8 cellular contexts compared by ENCODE assay signal in the genomic region with DNA sequence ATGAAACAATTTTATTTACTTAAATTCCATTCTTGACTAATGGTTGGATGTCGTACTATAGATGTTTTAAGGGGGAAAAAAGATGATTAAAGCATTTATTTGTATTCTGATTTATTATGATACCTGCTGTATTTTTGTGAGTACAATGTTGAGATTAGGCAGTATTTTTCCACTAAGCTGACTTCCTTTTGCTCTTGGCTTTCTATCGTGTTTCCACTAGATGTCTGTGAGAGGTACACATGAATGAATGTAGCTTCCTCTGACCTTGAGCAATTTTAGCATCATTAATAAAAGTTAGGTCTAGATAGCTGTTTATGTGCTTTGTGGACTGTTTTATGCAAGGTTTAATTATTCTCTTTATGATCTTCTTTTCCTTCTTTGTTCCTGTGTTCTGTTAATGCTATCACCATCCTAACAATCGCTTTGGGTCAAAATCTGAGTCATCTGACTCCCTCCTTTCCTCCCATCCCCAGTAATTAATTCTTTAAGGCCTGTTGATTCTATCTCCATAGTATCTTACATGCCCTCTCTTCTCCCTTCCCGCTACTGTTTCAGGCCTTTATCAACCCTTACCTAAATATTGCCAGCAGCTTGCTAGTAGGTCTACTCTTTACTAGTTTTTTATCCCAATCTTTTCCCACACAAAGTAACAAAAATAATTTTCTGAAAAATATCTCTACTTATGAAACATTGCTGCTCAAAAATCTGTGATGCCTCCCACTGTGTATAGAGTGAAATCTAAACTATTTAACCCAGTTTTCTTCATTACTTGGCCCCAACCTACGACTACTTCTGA.
DNase-seq lines count a peak whose midpoint lies in the region; ATAC-seq lines count a peak whose summit lies in the region.

No MANE protein-coding gene starts in this region.

- H3K27ac Mint-ChIP-seq in activated naive CD4-positive, alpha-beta T cell treated with anti-CD3 and anti-CD28 coated beads, Interleukin-2, amount 50 U/mL, for 24 hours = peak overlapping the region; percentile 99
- H3K27ac Mint-ChIP-seq in activated CD8-positive, alpha-beta T cell treated with anti-CD3 and anti-CD28 coated beads, Interleukin-2, amount 10 ng/mL, durations not matched to agents 7 days and 5 days = peak overlapping the region; percentile 94

- no peaks in the 10 kb centered on the region for H3K9me3 ChIP-seq in subcutaneous abdominal adipose tissue (ENCODE audit: control insufficient read depth in 5 of 5, low read length in 5 of 5)

- peak overlapping the region; percentile 89 for H3K4me3 Mint-ChIP-seq in activated naive CD4-positive, alpha-beta T cell treated with anti-CD3 and anti-CD28 coated beads, Interleukin-2, amount 50 U/mL, for 24 hours
- peak overlapping the region; percentile 68 for H3K4me3 Mint-ChIP-seq in activated CD8-positive, alpha-beta T cell treated with anti-CD3 and anti-CD28 coated beads, Interleukin-2, amount 10 ng/mL, durations not matched to agents 7 days and 5 days

- H3K4me1 Mint-ChIP-seq in activated naive CD4-positive, alpha-beta T cell treated with anti-CD3 and anti-CD28 coated beads, Interleukin-2, amount 50 U/mL, for 24 hours = peaks cover 64% of the 10 kb centered on the region
- peaks cover 72% of the 10 kb centered on the region for H3K4me1 Mint-ChIP-seq in activated CD8-positive, alpha-beta T cell treated with anti-CD3 and anti-CD28 coated beads, Interleukin-2, amount 10 ng/mL, durations not matched to agents 7 days and 5 days (ENCODE audit: low read depth)

- ATAC-seq in activated CD8-positive, alpha-beta T cell treated with anti-CD3 and anti-CD28 coated beads, Interleukin-2, amount 10 ng/mL, durations not matched to agents 7 days and 5 days = no peak

- H3K9me3 Mint-ChIP-seq in activated naive CD4-positive, alpha-beta T cell treated with anti-CD3 and anti-CD28 coated beads, Interleukin-2, amount 50 U/mL, for 24 hours = no peaks in the 10 kb centered on the region
- H3K9me3 Mint-ChIP-seq in activated CD8-positive, alpha-beta T cell treated with anti-CD3 and anti-CD28 coated beads, Interleukin-2, amount 10 ng/mL, durations not matched to agents 7 days and 5 days (ENCODE audit: insufficient read depth) = no peaks in the 10 kb centered on the region

- peak overlapping the region in 1 of 5 donors; percentile 6 for H3K4me3 ChIP-seq in subcutaneous abdominal adipose tissue (ENCODE audit: low read depth in 1 of 5, low read length in 5 of 5)

- peak overlapping the region in 3 of 5 donors; percentile 31 to 52 (median 52) for H3K9ac ChIP-seq in subcutaneous abdominal adipose tissue (ENCODE audit: low read length in 5 of 5)

- no peaks in the 10 kb centered on the region for H3K27me3 ChIP-seq in subcutaneous abdominal adipose tissue (ENCODE audit: control insufficient read depth in 5 of 5, insufficient read depth in 4 of 5, low read length in 5 of 5)

- H3K27me3 Mint-ChIP-seq in activated naive CD4-positive, alpha-beta T cell treated with anti-CD3 and anti-CD28 coated beads, Interleukin-2, amount 50 U/mL, for 24 hours = no peaks in the 10 kb centered on the region
- no peaks in the 10 kb centered on the region for H3K27me3 Mint-ChIP-seq in activated CD8-positive, alpha-beta T cell treated with anti-CD3 and anti-CD28 coated beads, Interleukin-2, amount 10 ng/mL, durations not matched to agents 7 days and 5 days (ENCODE audit: low read depth)

- peaks cover 11% of the 10 kb centered on the region for H3K36me3 Mint-ChIP-seq in activated naive CD4-positive, alpha-beta T cell treated with anti-CD3 and anti-CD28 coated beads, Interleukin-2, amount 50 U/mL, for 24 hours
- H3K36me3 Mint-ChIP-seq in activated CD8-positive, alpha-beta T cell treated with anti-CD3 and anti-CD28 coated beads, Interleukin-2, amount 10 ng/mL, durations not matched to agents 7 days and 5 days (ENCODE audit: low read depth) = peaks cover 37% of the 10 kb centered on the region

- H3K27ac ChIP-seq in subcutaneous abdominal adipose tissue (ENCODE audit: low read depth, low read length) = peak overlapping the region; percentile 94

- POLR2A ChIA-PET in activated CD8-positive, alpha-beta T cell treated with anti-CD3 and anti-CD28 coated beads, Interleukin-2, amount 10 ng/mL, durations not matched to agents 7 days and 5 days (lab: Charles Lee) = interaction anchor here (0.8 to 8.6 kb wide), 8 partner anchors 20 to 76 kb away, joined by 3 to 406 read pairs (median 5); no protein-coding TSS in a partner anchor

- DNase-seq in activated naive CD4-positive, alpha-beta T cell treated with Interleukin-2 at 50 U/mL for 16 hours = no peak
- no peak for DNase-seq in activated CD8-positive, alpha-beta T cell treated with anti-CD3 and anti-CD28 coated beads, Interleukin-2, amount 10 ng/mL, durations not matched to agents 7 days and 5 days
- DNase-seq in glomerular visceral epithelial cell (ENCODE audit: extremely low spot score) = peak; percentile 82
- DNase-seq in activated gamma-delta T cell (lab: John Stamatoyannopoulos, UW) = no peak
- no peak for DNase-seq in activated CD4-positive, alpha-beta T cell treated with anti-CD3 and anti-CD28 coated beads for 1 hour
- DNase-seq in DMS79 (lab: John Stamatoyannopoulos, UW) = no peak

- CTCF ChIA-PET in activated CD8-positive, alpha-beta T cell treated with anti-CD3 and anti-CD28 coated beads, Interleukin-2, amount 10 ng/mL, durations not matched to agents 7 days and 5 days (lab: Charles Lee) = interaction anchor here (0.9 to 7.5 kb wide), 14 partner anchors 9 to 76 kb away, joined by 3 to 79 read pairs (median 6); partner anchors contain the start of genes PTRH2 and VMP1

- H3K4me1 ChIP-seq in subcutaneous abdominal adipose tissue (ENCODE audit: control insufficient read depth in 5 of 5, insufficient read depth in 5 of 5, low read length in 5 of 5) = peaks cover 2 to 40% (median 33%) of the 10 kb centered on the region in 5 donors

- H3K36me3 ChIP-seq in subcutaneous abdominal adipose tissue (ENCODE audit: control insufficient read depth in 5 of 5, insufficient read depth in 5 of 5, low read length in 5 of 5) = peaks cover 0 to 9% (median 7%) of the 10 kb centered on the region in 5 donors
